ENCODE assay signal across 1 cellular context in the genomic region with DNA sequence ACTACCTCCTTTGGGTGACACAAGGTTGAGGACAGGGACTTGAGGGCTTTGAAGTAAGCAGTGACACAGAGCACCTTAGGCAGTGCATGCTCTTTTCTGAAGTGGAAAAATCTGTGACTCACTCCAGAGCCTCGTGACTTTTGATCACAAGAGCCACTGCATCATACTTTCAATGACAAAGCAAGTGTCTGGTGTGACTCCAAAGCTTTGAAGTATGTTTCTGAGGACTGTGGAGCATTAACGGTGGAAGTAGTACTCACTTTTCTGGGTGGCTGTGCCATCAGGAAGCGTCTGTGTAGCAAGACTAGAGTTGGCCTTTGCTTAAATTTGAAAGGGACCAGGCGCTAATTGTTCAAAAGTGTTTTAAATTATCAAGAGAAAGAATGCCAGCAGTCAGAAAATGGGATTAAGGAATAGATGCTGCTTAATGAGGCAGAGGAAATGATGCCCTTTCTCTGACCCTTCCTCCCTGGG.
TF ChIP-seq lines count a peak whose summit lies in the region.

No MANE protein-coding gene starts in this region.

TF ChIP-seq in SK-N-SH, 30 proteins besides CTCF, POLR2A, EP300 and RAD21 (continued from another document):
- no peak for TF ChIP-seq ZBTB33 (IDR thresholded peaks at IDR 0.05; ENCODE audit: borderline replicate concordance, low read depth)
- TF ChIP-seq FOXM1 (IDR thresholded peaks at IDR 0.05; ENCODE audit: low read depth) = no peak
- TF ChIP-seq, protein P1, sequence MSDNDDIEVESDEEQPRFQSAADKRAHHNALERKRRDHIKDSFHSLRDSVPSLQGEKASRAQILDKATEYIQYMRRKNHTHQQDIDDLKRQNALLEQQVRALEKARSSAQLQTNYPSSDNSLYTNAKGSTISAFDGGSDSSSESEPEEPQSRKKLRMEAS (IDR thresholded peaks at IDR 0.05; ENCODE audit: low read depth) = no peak
- no peak for TF ChIP-seq JUND (IDR thresholded peaks at IDR 0.05)
